ENCODE assay signal across 12 cellular contexts in the genomic region with DNA sequence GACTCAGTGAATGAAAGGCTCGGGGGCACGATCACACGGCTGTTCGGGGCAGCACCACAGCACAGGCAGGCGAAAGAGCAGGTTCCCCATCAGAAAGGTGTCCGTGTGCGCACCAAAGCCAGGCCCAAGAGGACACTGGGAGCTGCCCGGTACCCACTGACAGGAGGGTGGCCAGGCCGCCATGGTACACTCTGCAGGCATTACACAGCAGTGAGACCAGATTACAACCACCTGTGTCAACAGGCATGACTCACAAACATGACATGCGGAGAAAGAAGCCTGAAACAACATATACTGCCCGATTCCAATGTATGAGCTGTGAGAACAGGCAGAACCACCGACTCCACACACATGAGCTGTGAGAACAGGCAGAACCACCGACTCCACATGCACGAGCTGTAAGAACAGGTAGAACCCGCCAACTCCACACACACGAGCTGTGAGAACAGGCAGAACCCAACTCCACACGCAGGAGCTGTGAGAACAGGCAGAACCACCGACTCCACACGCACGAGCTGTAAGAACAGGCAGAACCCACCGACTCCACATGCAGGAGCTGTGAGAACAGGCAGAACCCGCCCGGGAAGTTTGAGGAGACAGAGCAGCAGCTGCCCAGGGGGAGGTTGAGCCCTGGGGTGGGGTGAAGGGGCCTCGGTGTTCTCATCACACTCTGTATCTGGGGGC. TPM values are rescaled to one million over a fixed set of nuclear protein-coding genes. Genes with fewer than 3 reads are reported as not detected.
DNase-seq lines count a peak whose midpoint lies in the region; ATAC-seq, FAIRE-seq and TF ChIP-seq lines count a peak whose summit lies in the region.
"Had no signal": no experiment of that assay in that cellular context is flagged by ENCODE, and none has a peak within 500 bp of the region (broad histone marks: within the 10 kb centered on the region; RNA-seq: fewer than 3 reads in every experiment).

No MANE protein-coding gene starts in this region.

- H3K9ac ChIP-seq in HepG2 (ENCODE audit: insufficient read depth, low read depth, low read length) = no peak overlapping the region

- peaks cover 10% of the 10 kb centered on the region; the same call in 1 of the 2 replicates for H4K20me1 ChIP-seq in HepG2 (ENCODE audit: insufficient read depth, low read length)

- CTCF ChIA-PET in HepG2 (lab: Yijun Ruan, JAX; ENCODE audit: low intra/inter-chr PET ratio, low total read pairs) = no interaction called here

- H3K79me2 ChIP-seq in HepG2 (ENCODE audit: insufficient read depth, low read length) = no peaks in the 10 kb centered on the region

- no peak for TF ChIP-seq POLR2A in HepG2 (IDR thresholded peaks at IDR 0.05; ENCODE audit: insufficient read depth in 1 of 2, low read depth in 2 of 2, low read length in 2 of 2)

- peak; percentile 9 for DNase-seq in A172 (ENCODE audit: low spot score)
- DNase-seq in HFF-Myc (ENCODE audit: extremely low read depth, low read depth) = peak; percentile 66
- peak; percentile 76 for DNase-seq in brain microvascular endothelial cell
- DNase-seq in HepG2 (ENCODE audit: low spot score) = no peak
- DNase-seq in amniotic stem cell (lab: John Stamatoyannopoulos, UW) = no peak
- no peak for DNase-seq in GOT3 (lab: John Stamatoyannopoulos, UW)
- DNase-seq in iPS-NIHi11 (ENCODE audit: low spot score) = no peak
- DNase-seq in NCI-H1694 (lab: John Stamatoyannopoulos, UW) = no peak
- DNase-seq: activated CD4-positive, alpha-beta T cell treated with anti-CD3 and anti-CD28 coated beads for 4 hours; activated gamma-delta T cell; effector memory CD4-positive, alpha-beta T cell; NCI-H510A had no signal

- no peak for TF ChIP-seq EP300 in HepG2 (IDR thresholded peaks at IDR 0.05; ENCODE audit: low read depth in 2 of 2, low read length in 2 of 2)
- no peak for TF ChIP-seq EP300 in HepG2 (CRISPR knock-in tag; IDR thresholded peaks at IDR 0.05; ENCODE audit: borderline replicate concordance)

- peak overlapping the region; percentile 54 for H3K27ac ChIP-seq in brain microvascular endothelial cell
- no peak overlapping the region for H3K27ac ChIP-seq in HepG2 (ENCODE audit: extremely low read length, insufficient read depth, low read length)

- 96% methylated on average over 16 of the region's 24 CpGs for WGBS in HepG2 (ENCODE audit: low lambda C conversion rate)

- no peak overlapping the region for H3K4me3 ChIP-seq in HFF-Myc (replicated peaks; ENCODE audit: low read depth, low read length)
- no peak overlapping the region for H3K4me3 ChIP-seq in brain microvascular endothelial cell (ENCODE audit: low read depth, low read length)
- no peak overlapping the region for H3K4me3 ChIP-seq in HepG2 (replicated peaks in 1 of 3; ENCODE audit: insufficient read depth in 1 of 3, low read depth in 2 of 3, low read length in 3 of 3)

- H3K4me1 ChIP-seq in HepG2 (ENCODE audit: insufficient read depth, low read length) = no peaks in the 10 kb centered on the region

- H3K4me2 ChIP-seq in HepG2 (ENCODE audit: low read depth, low read length) = no peak overlapping the region

- no peaks in the 10 kb centered on the region for H3K9me3 ChIP-seq in HepG2 (ENCODE audit: low read length)

- POLR2A ChIA-PET in HepG2 (lab: Yijun Ruan, JAX) = interaction anchor here (1.2 kb wide), 1 partner anchor 45 kb away, joined by 3 read pairs; a partner anchor contains a TSS

- no peak for TF ChIP-seq RAD21 in HepG2 (CRISPR knock-in tag; IDR thresholded peaks at IDR 0.05)

- H2AFZ ChIP-seq in HepG2 (ENCODE audit: low read length) = no peak overlapping the region

- no peak for ATAC-seq in HepG2

- no peaks in the 10 kb centered on the region for H3K27me3 ChIP-seq in brain microvascular endothelial cell (replicated peaks)
- no peaks in the 10 kb centered on the region for H3K27me3 ChIP-seq in HepG2 (ENCODE audit: control insufficient read depth in 1 of 2, insufficient read depth in 2 of 2, low read length in 2 of 2)

- no TSS peak for BruUV-seq in HepG2 (replicated peaks; lab: Mats Ljungman, UMichigan)

- TF ChIP-seq CTCF in HFF-Myc (IDR thresholded peaks at IDR 0.05; ENCODE audit: low read depth, low read length, missing control alignments) (no peak), brain microvascular endothelial cell (IDR thresholded peaks at IDR 0.05; ENCODE audit: low read depth, low read length, missing control alignments) (no peak), HepG2 (CRISPR knock-in tag; IDR thresholded peaks at IDR 0.05) (no peak)

- no peak for FAIRE-seq in HepG2 (lab: Jason Lieb, UNC)

- H3K36me3 ChIP-seq in brain microvascular endothelial cell (replicated peaks) (peaks cover 3% of the 10 kb centered on the region), HepG2 (replicated peaks in 1 of 2; ENCODE audit: control insufficient read depth in 1 of 2, insufficient read depth in 2 of 2, low read length in 2 of 2) (peaks cover 9 to 14% of the 10 kb centered on the region in 2 experiments; a peak in 3 of 5 replicates)

- in situ Hi-C loops in brain microvascular endothelial cell (cut with HindIII; ENCODE audit: low pct_ligation_motif_present, low sequenced_read_pairs) = no loop called here
- in situ Hi-C loops in HepG2 (cut with HindIII; ENCODE audit: extremely low pct_ligation_motif_present, low pct_unique_long_range_greater_than_20kb) = no loop called here

- intact Hi-C loops in HepG2 (cut with micrococcal nuclease; ENCODE audit: unreplicated experiment) = no loop called here

TF ChIP-seq in HepG2, 621 proteins besides CTCF, POLR2A, EP300 and RAD21 (continues in another document):
- TF ChIP-seq SAFB2 (CRISPR knock-in tag; IDR thresholded peaks at IDR 0.05; ENCODE audit: borderline replicate concordance, low read depth) (no peak), FOSL2 (CRISPR knock-in tag; IDR thresholded peaks at IDR 0.05) (peak; percentile 48; the same call in 1 of the 2 replicates), GATAD2A (CRISPR knock-in tag; IDR thresholded peaks at IDR 0.05) (no peak)
- TF ChIP-seq, protein P1, sequence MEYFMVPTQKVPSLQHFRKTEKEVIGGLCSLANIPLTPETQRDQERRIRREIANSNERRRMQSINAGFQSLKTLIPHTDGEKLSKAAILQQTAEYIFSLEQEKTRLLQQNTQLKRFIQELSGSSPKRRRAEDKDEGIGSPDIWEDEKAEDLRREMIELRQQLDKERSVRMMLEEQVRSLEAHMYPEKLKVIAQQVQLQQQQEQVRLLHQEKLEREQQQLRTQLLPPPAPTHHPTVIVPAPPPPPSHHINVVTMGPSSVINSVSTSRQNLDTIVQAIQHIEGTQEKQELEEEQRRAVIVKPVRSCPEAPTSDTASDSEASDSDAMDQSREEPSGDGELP (IDR thresholded peaks at IDR 0.05; ENCODE audit: borderline replicate concordance, low read depth) = 0 out of 2 replicates have a peak, but pooled peaks have one; percentile 17

RNA-seq across cellular contexts. Expression of a gene that starts 32.6 kb away (rescaled TPM):
- total RNA-seq in A172 (2014; rRNA removed; shearing (Covaris generic)) = 83.1 and 92.5 TPM in 2 replicates
- total RNA-seq in HepG2 (2016; rRNA removed; fragmentation: Illumina TruSeq; extraction: Trizol) = 25.5 and 27.0 TPM in 2 replicates
- total RNA-seq in HepG2 (2016; cell fraction: cytosol; rRNA removed; fragmentation: Illumina TruSeq; extraction: Trizol; ENCODE audit: low read depth) = 8.5 and 8.8 TPM in 2 replicates
- 20.2 and 27.2 TPM in 2 replicates for total RNA-seq in HepG2 (2016; cell fraction: insoluble cytoplasmic fraction; rRNA removed; fragmentation: Illumina TruSeq; extraction: Trizol)
- 26.6 and 27.7 TPM in 2 replicates for total RNA-seq in HepG2 (2016; cell fraction: membrane; rRNA removed; fragmentation: Illumina TruSeq; extraction: Trizol)
- 13.4 and 15.4 TPM in 2 replicates for total RNA-seq in HepG2 (2016; cell fraction: nucleus; rRNA removed; fragmentation: Illumina TruSeq; extraction: Trizol)
- 38.2 and 46.3 TPM in 2 replicates for polyA plus RNA-seq in HepG2 (2011; rRNA removed)
- polyA plus RNA-seq in HepG2 (2011; cell fraction: cytosol; rRNA removed) = 39.3 and 40.1 TPM in 2 replicates
- 32.6 and 39.0 TPM in 2 replicates for polyA plus RNA-seq in HepG2 (2011; cell fraction: nucleus; rRNA removed)
- 24.1 and 35.1 TPM in 2 replicates for polyA plus RNA-seq in HepG2 (2012)
- polyA plus RNA-seq in HepG2 (2016; cell fraction: cytosol; fragmentation: Illumina TruSeq; extraction: Trizol; ENCODE audit: low read depth) = 14.2 and 17.6 TPM in 2 replicates
- polyA plus RNA-seq in HepG2 (2016; cell fraction: insoluble cytoplasmic fraction; fragmentation: Illumina TruSeq; extraction: Trizol; ENCODE audit: low read depth) = 26.4 and 31.5 TPM in 2 replicates
- 30.2 and 31.7 TPM in 2 replicates for polyA plus RNA-seq in HepG2 (2016; cell fraction: membrane; fragmentation: Illumina TruSeq; extraction: Trizol; ENCODE audit: low read depth)
- polyA plus RNA-seq in HepG2 (2016; cell fraction: nucleus; fragmentation: Illumina TruSeq; extraction: Trizol; ENCODE audit: insufficient read depth, low read depth) = 28.9 and 29.2 TPM in 2 replicates
- polyA minus RNA-seq in HepG2 (2011; rRNA and poly(A)+ RNA removed; ENCODE audit: low replicate concordance) = 40.1 and 54.5 TPM in 2 replicates
- polyA minus RNA-seq in HepG2 (2011; cell fraction: cytosol; rRNA and poly(A)+ RNA removed) = 21.4 and 26.1 TPM in 2 replicates
- 4.8 and 8.6 TPM in 2 replicates for polyA minus RNA-seq in HepG2 (2011; cell fraction: nucleus; rRNA and poly(A)+ RNA removed)

RNA-seq across cellular contexts. Expression of a gene that starts 44.4 kb away (rescaled TPM):
- 45.7 and 51.5 TPM in 2 replicates for total RNA-seq in A172 (2014; rRNA removed; shearing (Covaris generic))
- 52.4 and 71.0 TPM in 2 replicates for total RNA-seq in HepG2 (2016; rRNA removed; fragmentation: Illumina TruSeq; extraction: Trizol)
- total RNA-seq in HepG2 (2016; cell fraction: cytosol; rRNA removed; fragmentation: Illumina TruSeq; extraction: Trizol; ENCODE audit: low read depth) = 15.6 and 19.1 TPM in 2 replicates
- total RNA-seq in HepG2 (2016; cell fraction: insoluble cytoplasmic fraction; rRNA removed; fragmentation: Illumina TruSeq; extraction: Trizol) = 52.9 and 65.9 TPM in 2 replicates
- 34.7 and 35.1 TPM in 2 replicates for total RNA-seq in HepG2 (2016; cell fraction: membrane; rRNA removed; fragmentation: Illumina TruSeq; extraction: Trizol)
- total RNA-seq in HepG2 (2016; cell fraction: nucleus; rRNA removed; fragmentation: Illumina TruSeq; extraction: Trizol) = 39.0 and 40.8 TPM in 2 replicates
- polyA plus RNA-seq in HepG2 (2011; rRNA removed) = 14.1 and 14.2 TPM in 2 replicates
- 10.3 and 10.4 TPM in 2 replicates for polyA plus RNA-seq in HepG2 (2011; cell fraction: cytosol; rRNA removed)
- 8.3 and 10.9 TPM in 2 replicates for polyA plus RNA-seq in HepG2 (2011; cell fraction: nucleus; rRNA removed)
- 22.4 and 26.0 TPM in 2 replicates for polyA plus RNA-seq in HepG2 (2012)
- 3.4 and 4.5 TPM in 2 replicates for polyA plus RNA-seq in HepG2 (2016; cell fraction: cytosol; fragmentation: Illumina TruSeq; extraction: Trizol; ENCODE audit: low read depth)
- 52.8 and 53.9 TPM in 2 replicates for polyA plus RNA-seq in HepG2 (2016; cell fraction: insoluble cytoplasmic fraction; fragmentation: Illumina TruSeq; extraction: Trizol; ENCODE audit: low read depth)
- 12.1 and 15.0 TPM in 2 replicates for polyA plus RNA-seq in HepG2 (2016; cell fraction: membrane; fragmentation: Illumina TruSeq; extraction: Trizol; ENCODE audit: low read depth)
- 51.2 and 53.1 TPM in 2 replicates for polyA plus RNA-seq in HepG2 (2016; cell fraction: nucleus; fragmentation: Illumina TruSeq; extraction: Trizol; ENCODE audit: insufficient read depth, low read depth)
- 34.7 and 47.0 TPM in 2 replicates for polyA minus RNA-seq in HepG2 (2011; rRNA and poly(A)+ RNA removed; ENCODE audit: low replicate concordance)
- polyA minus RNA-seq in HepG2 (2011; cell fraction: cytosol; rRNA and poly(A)+ RNA removed) = 14.3 and 15.1 TPM in 2 replicates
- 29.2 and 29.4 TPM in 2 replicates for polyA minus RNA-seq in HepG2 (2011; cell fraction: nucleus; rRNA and poly(A)+ RNA removed)

Comparison
In these comparisons a context has a peak if more than half of its experiments do, and no peak if none do; other contexts are left out.
1. DNase-seq: peak in A172 (single experiment), HFF-Myc (single experiment) and brain microvascular endothelial cell (single experiment); none in HepG2 (single experiment), amniotic stem cell (single experiment), GOT3 (single experiment), iPS-NIHi11 (single experiment) and NCI-H1694 (single experiment).